In the genomic region with DNA sequence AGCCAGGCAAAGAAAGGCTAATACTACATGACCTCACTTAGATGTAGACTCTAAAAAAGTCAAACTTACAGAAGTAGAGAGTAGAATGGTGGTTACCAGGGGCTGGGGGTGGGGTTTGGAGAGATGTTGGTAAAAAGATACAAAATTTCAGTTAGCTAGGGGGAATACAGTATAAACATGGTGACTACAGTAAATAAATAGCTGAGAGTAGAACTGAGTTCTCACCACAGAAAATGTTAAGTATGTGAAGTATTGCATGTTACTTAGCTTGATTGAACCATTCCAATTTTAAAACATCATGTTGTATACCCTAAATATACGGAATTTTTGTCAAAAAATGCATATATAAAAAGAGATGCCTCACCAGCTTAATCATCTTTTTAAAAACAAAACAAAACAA, we compare ENCODE assay signal across 12 cellular contexts.
DNase-seq lines count a peak whose midpoint lies in the region; ATAC-seq and TF ChIP-seq lines count a peak whose summit lies in the region.
"Had no signal": no experiment of that assay in that cellular context is flagged by ENCODE, and none has a peak within 500 bp of the region (broad histone marks: within the 10 kb centered on the region; RNA-seq: fewer than 3 reads in every experiment).

No MANE protein-coding gene starts in this region.

- H3K27ac Mint-ChIP-seq in stimulated activated naive CD8-positive, alpha-beta T cell treated with anti-CD3 and anti-CD28 coated beads, Interleukin-15, Interleukin-2, amounts not matched to agents 100 ng/mL and 50 ng/mL, for 24 hours: no peak overlapping the region
- peak overlapping the region; percentile 87 for H3K27ac Mint-ChIP-seq in activated naive CD8-positive, alpha-beta T cell treated with anti-CD3 and anti-CD28 coated beads for 36 hours
- peak overlapping the region; percentile 77 to 93 (median 88) for H3K27ac Mint-ChIP-seq in immature natural killer cell

- H3K4me3 Mint-ChIP-seq in stimulated activated naive CD8-positive, alpha-beta T cell treated with anti-CD3 and anti-CD28 coated beads, Interleukin-15, Interleukin-2, amounts not matched to agents 100 ng/mL and 50 ng/mL, for 24 hours: peak overlapping the region; percentile 3
- no peak overlapping the region for H3K4me3 Mint-ChIP-seq in activated naive CD8-positive, alpha-beta T cell treated with anti-CD3 and anti-CD28 coated beads for 36 hours
- H3K4me3 Mint-ChIP-seq in immature natural killer cell: peak overlapping the region; percentile 46 to 83 (median 76)

- H3K4me3 ChIP-seq in vagina: no peak overlapping the region
- H3K4me3 ChIP-seq: body of pancreas, prostate gland had no signal

- no peaks in the 10 kb centered on the region for H3K36me3 ChIP-seq in vagina
- H3K36me3 ChIP-seq: BE2C, prostate gland had no signal

- H3K4me1 ChIP-seq in vagina: peaks cover 55% of the 10 kb centered on the region
- H3K4me1 ChIP-seq: BE2C had no signal

- TF ChIP-seq POLR2A in vagina (IDR thresholded peaks at IDR 0.05): no peak

- H3K36me3 Mint-ChIP-seq in stimulated activated naive CD8-positive, alpha-beta T cell treated with anti-CD3 and anti-CD28 coated beads, Interleukin-15, Interleukin-2, amounts not matched to agents 100 ng/mL and 50 ng/mL, for 24 hours (ENCODE audit: low read depth): no peaks in the 10 kb centered on the region
- H3K36me3 Mint-ChIP-seq in activated naive CD8-positive, alpha-beta T cell treated with anti-CD3 and anti-CD28 coated beads for 36 hours: peaks cover 5% of the 10 kb centered on the region
- peaks cover 0 to 17% (median 2%) of the 10 kb centered on the region in 3 donors for H3K36me3 Mint-ChIP-seq in immature natural killer cell

- no peaks in the 10 kb centered on the region for H3K9me3 ChIP-seq in vagina
- H3K9me3 ChIP-seq: BE2C, body of pancreas, prostate gland had no signal

- H3K27me3 Mint-ChIP-seq in stimulated activated naive CD8-positive, alpha-beta T cell treated with anti-CD3 and anti-CD28 coated beads, Interleukin-15, Interleukin-2, amounts not matched to agents 100 ng/mL and 50 ng/mL, for 24 hours: peaks cover 4% of the 10 kb centered on the region
- H3K27me3 Mint-ChIP-seq in activated naive CD8-positive, alpha-beta T cell treated with anti-CD3 and anti-CD28 coated beads for 36 hours: no peaks in the 10 kb centered on the region
- H3K27me3 Mint-ChIP-seq in immature natural killer cell (ENCODE audit: low read depth in 3 of 3): peaks cover 8 to 20% (median 10%) of the 10 kb centered on the region in 3 donors

- DNase-seq in stimulated activated naive CD8-positive, alpha-beta T cell treated with anti-CD3 and anti-CD28 coated beads, Interleukin-15, Interleukin-2, amounts not matched to agents 100 U/mL and 50 U/mL, for 24 hours: no peak
- no peak for DNase-seq in activated naive CD8-positive, alpha-beta T cell treated with anti-CD3 and anti-CD28 coated beads for 36 hours
- DNase-seq in immature natural killer cell (no peak), vagina (ENCODE audit: extremely low spot score in 2 of 2) (no peak), HUDEP-2 (lab: John Stamatoyannopoulos, UW; ENCODE audit: unreplicated experiment in 76 of 76) (no peak), NCI-H226 (no peak)
- DNase-seq: BE2C, NCI-H1092 treated with DMSO at 0.1 percent for 48 hours had no signal

- peak overlapping the region; percentile 34 for H3K27ac ChIP-seq in vagina

- H3K27me3 ChIP-seq in vagina: no peaks in the 10 kb centered on the region
- H3K27me3 ChIP-seq: BE2C, body of pancreas had no signal

- ATAC-seq in stimulated activated naive CD8-positive, alpha-beta T cell treated with anti-CD3 and anti-CD28 coated beads, Interleukin-15, Interleukin-2, amounts not matched to agents 100 U/mL and 50 U/mL, for 24 hours: no peak
- ATAC-seq in GM19023 (IDR thresholded peaks at IDR 0.05; ENCODE audit: unreplicated experiment): no peak

- peaks cover 94% of the 10 kb centered on the region for H3K4me1 Mint-ChIP-seq in stimulated activated naive CD8-positive, alpha-beta T cell treated with anti-CD3 and anti-CD28 coated beads, Interleukin-15, Interleukin-2, amounts not matched to agents 100 ng/mL and 50 ng/mL, for 24 hours (ENCODE audit: low read depth)
- H3K4me1 Mint-ChIP-seq in activated naive CD8-positive, alpha-beta T cell treated with anti-CD3 and anti-CD28 coated beads for 36 hours: peaks cover 81% of the 10 kb centered on the region
- H3K4me1 Mint-ChIP-seq in immature natural killer cell: peaks cover 68 to 88% of the 10 kb centered on the region in 2 donors

- no peaks in the 10 kb centered on the region for H3K9me3 Mint-ChIP-seq in stimulated activated naive CD8-positive, alpha-beta T cell treated with anti-CD3 and anti-CD28 coated beads, Interleukin-15, Interleukin-2, amounts not matched to agents 100 ng/mL and 50 ng/mL, for 24 hours
- H3K9me3 Mint-ChIP-seq in activated naive CD8-positive, alpha-beta T cell treated with anti-CD3 and anti-CD28 coated beads for 36 hours: no peaks in the 10 kb centered on the region
- no peaks in the 10 kb centered on the region for H3K9me3 Mint-ChIP-seq in immature natural killer cell

- no peak for TF ChIP-seq CTCF in vagina (IDR thresholded peaks at IDR 0.05)

- intact Hi-C loops in vagina (cut with DNase I): no loop called here
